Comparison of ENCODE assay signal across 12 cellular contexts in genomic region chr2:16005819-16006536, GRCh38.
A peak's percentile ranks its signal among the peaks of the same experiment; 100 is the strongest.
DNase-seq lines count a peak whose midpoint lies in the region; ATAC-seq and TF ChIP-seq lines count a peak whose summit lies in the region.
"Had no signal": no experiment of that assay in that cellular context is flagged by ENCODE, and none has a peak within 500 bp of the region (broad histone marks: within the 10 kb centered on the region; RNA-seq: fewer than 3 reads in every experiment).

No MANE protein-coding gene starts in this region.

- H3K4me1 Mint-ChIP-seq in CD14-positive monocyte (peaks cover 22% of the 10 kb centered on the region), progenitor cell of endocrine pancreas (ENCODE audit: low read depth) (no peaks in the 10 kb centered on the region)

- no peak for TF ChIP-seq CTCF in CD14-positive monocyte (IDR thresholded peaks at IDR 0.05)
- TF ChIP-seq CTCF in body of pancreas (IDR thresholded peaks at IDR 0.05) = no peak
- no peak for TF ChIP-seq CTCF in progenitor cell of endocrine pancreas (IDR thresholded peaks at IDR 0.05; ENCODE audit: unreplicated experiment)

- H3K4me3 Mint-ChIP-seq in CD14-positive monocyte (peak overlapping the region in 1 of 2 donors; percentile 47), progenitor cell of endocrine pancreas (ENCODE audit: low read depth) (no peak overlapping the region)
- H3K4me3 Mint-ChIP-seq: activated naive CD4-positive, alpha-beta T cell treated with anti-CD3 and anti-CD28 coated beads for 36 hours; effector memory CD8-positive, alpha-beta T cell had no signal

- DNase-seq in CD14-positive monocyte (ENCODE audit: low spot score) (peak; percentile 87), Kasumi-1 (lab: John Stamatoyannopoulos, UW) (peak; percentile 79 to 80), body of pancreas (peak in 1 of 4 donors; percentile 30), lung microvascular endothelial cell (ENCODE audit: low read depth in 2 of 2) (peak; percentile 15 to 75), progenitor cell of endocrine pancreas (ENCODE audit: low spot score, unreplicated experiment) (no peak), NCI-H524 (lab: John Stamatoyannopoulos, UW) (no peak), NCI-H2081 treated with DMSO at 0.1 percent for 48 hours (lab: John Stamatoyannopoulos, UW) (no peak), NCI-H748 (lab: John Stamatoyannopoulos, UW; ENCODE audit: unreplicated experiment) (no peak)
- DNase-seq: activated CD4-positive, CD25-positive, alpha-beta regulatory T cell treated with anti-CD3 and anti-CD28 coated beads, Interleukin-2, amount 50 U/mL, for 72 hours; activated naive CD4-positive, alpha-beta T cell treated with anti-CD3 and anti-CD28 coated beads for 36 hours; effector memory CD8-positive, alpha-beta T cell; NCI-H1048 had no signal

- 54 to 62% methylated on average over 6 of the region's 6 CpGs for WGBS in body of pancreas, 2 donors

- no peak overlapping the region for H3K4me3 ChIP-seq in body of pancreas

- no peaks in the 10 kb centered on the region for H3K4me1 ChIP-seq in body of pancreas

- H3K27me3 Mint-ChIP-seq in CD14-positive monocyte (ENCODE audit: low read depth in 3 of 3) (peaks cover 2 to 3% (median 2%) of the 10 kb centered on the region in 3 donors), progenitor cell of endocrine pancreas (peaks cover 9% of the 10 kb centered on the region)

- H3K9me3 Mint-ChIP-seq in CD14-positive monocyte (peaks cover 0 to 6% (median 0%) of the 10 kb centered on the region in 7 donors), progenitor cell of endocrine pancreas (ENCODE audit: low read depth) (no peaks in the 10 kb centered on the region)
- H3K9me3 Mint-ChIP-seq: activated naive CD4-positive, alpha-beta T cell treated with anti-CD3 and anti-CD28 coated beads for 36 hours had no signal

- H3K9me3 ChIP-seq in body of pancreas = no peaks in the 10 kb centered on the region

- ATAC-seq in body of pancreas = peak; percentile 35
- ATAC-seq: effector memory CD8-positive, alpha-beta T cell had no signal

- H3K27ac Mint-ChIP-seq in CD14-positive monocyte (peak overlapping the region; percentile 78 to 94 (median 89)), progenitor cell of endocrine pancreas (no peak overlapping the region)
- H3K27ac Mint-ChIP-seq: activated naive CD4-positive, alpha-beta T cell treated with anti-CD3 and anti-CD28 coated beads for 36 hours; effector memory CD8-positive, alpha-beta T cell had no signal

- H3K27me3 ChIP-seq in body of pancreas = no peaks in the 10 kb centered on the region

- H3K27ac ChIP-seq in body of pancreas = no peak overlapping the region

- no peak for TF ChIP-seq POLR2A in body of pancreas (IDR thresholded peaks at IDR 0.05)

- H3K36me3 Mint-ChIP-seq in CD14-positive monocyte (no peaks in the 10 kb centered on the region), progenitor cell of endocrine pancreas (ENCODE audit: insufficient read depth) (no peaks in the 10 kb centered on the region)

- intact Hi-C loops in CD14-positive monocyte (cut with micrococcal nuclease) (no loop called here), body of pancreas (cut with DNase I) (no loop called here)

- H3K36me3 ChIP-seq in body of pancreas (replicated peaks in 1 of 2; ENCODE audit: insufficient read depth in 1 of 2, low read depth in 2 of 2) = no peaks in the 10 kb centered on the region

Comparison
In these comparisons a context has a peak if more than half of its experiments do, and no peak if none do; other contexts are left out.
1. DNase-seq: peak in CD14-positive monocyte (single experiment), Kasumi-1 (2 of 2) and lung microvascular endothelial cell (2 of 2); none in progenitor cell of endocrine pancreas (single experiment), NCI-H524 (0 of 2), NCI-H2081 treated with DMSO at 0.1 percent for 48 hours (single experiment) and NCI-H748 (single experiment).